In genomic region chr11:11493698-11494097, GRCh38 we compare ENCODE assay signal across 31 cellular contexts.
"Had no signal": no experiment of that assay in that cellular context is flagged by ENCODE, and none has a peak within 500 bp of the region (broad histone marks: within the 10 kb centered on the region; RNA-seq: fewer than 3 reads in every experiment).

No MANE protein-coding gene starts in this region.

- DNase-seq: activated CD4-positive, alpha-beta T cell treated with anti-CD3 and anti-CD28 coated beads for 36 hours; activated CD4-positive, alpha-beta T cell treated with anti-CD3 and anti-CD28 coated beads, Interleukin-2, amount 10 ng/mL, durations not matched to agents 7 days and 5 days; activated CD4-positive, alpha-beta T cell treated with anti-CD3 and anti-CD28 coated beads, Interleukin-2, amount 50 U/mL, for 48 hours; activated CD8-positive, alpha-beta T cell treated with anti-CD3 and anti-CD28 coated beads, Interleukin-2, amount 10 ng/mL, durations not matched to agents 7 days and 5 days; activated gamma-delta T cell; activated naive CD4-positive, alpha-beta T cell treated with anti-CD3 and anti-CD28 coated beads, Interleukin-2, amount 10 ng/mL, durations not matched to agents 7 days and 5 days; activated naive CD8-positive, alpha-beta T cell treated with anti-CD3 and anti-CD28 coated beads, Interleukin-2, amount 50 U/mL, for 24 hours; activated T-cell treated with anti-CD3 and anti-CD28 coated beads, Interleukin-2, amount 50 U/mL, for 24 hours; anterior cingulate cortex; central memory CD4-positive, alpha-beta T cell; KG1; MM.1S; MV-4-11; NCI-H1105; NCI-H1417 treated with DMSO at 0.1 percent for 48 hours; NCI-H187 treated with DMSO at 0.1 percent for 48 hours; NCI-H2081; NCI-H2171 treated with DMSO at 0.1 percent for 48 hours; NCI-H2227 treated with DMSO at 0.1 percent for 48 hours; NCI-H446; NCI-H510A treated with DMSO at 0.1 percent for 48 hours; NCI-H526 treated with DMSO at 0.1 percent for 48 hours; NCI-H774; Peyer's patch; RPMI8226; SHP77 treated with DMSO at 0.1 percent for 48 hours; SW 1271; T-helper 1 cell; T-helper 2 cell; T-helper 9 cell had no signal

- H3K4me1 ChIP-seq: Peyer's patch, SJSA1 had no signal

- H3K27me3 ChIP-seq: Peyer's patch, SJSA1 had no signal

- H3K4me3 ChIP-seq: Peyer's patch, SJSA1 had no signal

- H3K9me3 ChIP-seq: Peyer's patch, SJSA1 had no signal

- H3K36me3 ChIP-seq: Peyer's patch, SJSA1 had no signal

- H3K27ac ChIP-seq: Peyer's patch, SJSA1 had no signal
